ENCODE assay signal across 8 cellular contexts in genomic region chr15:71115567-71116351, GRCh38. TPM values are rescaled to one million over a fixed set of nuclear protein-coding genes. Genes with fewer than 3 reads are reported as not detected.
DNase-seq lines count a peak whose midpoint lies in the region; ATAC-seq lines count a peak whose summit lies in the region.

No MANE protein-coding gene starts in this region.

- no peak overlapping the region for H3K27ac Mint-ChIP-seq in activated T-helper 2 cell treated with anti-CD3 and anti-CD28 coated beads, Interferon-gamma antibody, Interleukin-2, Interleukin-4, amounts not matched to agents 10 μg/mL and 5 μg/mL and 100 μg/mL, durations not matched to agents 14 hours and 24 hours and 36 hours

- H3K4me1 Mint-ChIP-seq in activated T-helper 2 cell treated with anti-CD3 and anti-CD28 coated beads, Interferon-gamma antibody, Interleukin-2, Interleukin-4, amounts not matched to agents 10 μg/mL and 5 μg/mL and 100 μg/mL, durations not matched to agents 14 hours and 24 hours and 36 hours (ENCODE audit: low read depth) = peaks cover 8% of the 10 kb centered on the region

- in situ Hi-C loops in Caki2 (cut with HindIII; ENCODE audit: low pct_unique_long_range_greater_than_20kb, low sequenced_read_pairs) = no loop called here

- intact Hi-C loops in activated T-helper 2 cell treated with anti-CD3 and anti-CD28 coated beads, Interferon-gamma antibody, Interleukin-2, Interleukin-4, amounts not matched to agents 10 μg/mL and 5 μg/mL and 100 μg/mL, durations not matched to agents 14 hours and 24 hours and 36 hours (cut with micrococcal nuclease) = loop anchor here (1.0 kb wide), 1 partner anchor 325 kb away; no protein-coding TSS in a partner anchor
- intact Hi-C loops in left cardiac atrium (cut with DNase I) = loop anchor here (2.0 to 10.0 kb wide), 5 partner anchors 37 to 329 kb away; no protein-coding TSS in a partner anchor

- DNase-seq in Caki2 (ENCODE audit: low read depth) (peak; percentile 58), HuH-7 (ENCODE audit: low spot score) (peak; percentile 49), left cardiac atrium (peak; percentile 49), renal cortical epithelial cell (ENCODE audit: low read depth) (peak; percentile 56), NCI-H2029 (lab: John Stamatoyannopoulos, UW) (no peak)
- no peak for DNase-seq in activated T-helper 2 cell treated with anti-CD3 and anti-CD28 coated beads, Interferon-gamma antibody, Interleukin-2, Interleukin-4, amounts not matched to agents 10 μg/mL and 5 μg/mL and 100 μg/mL, durations not matched to agents 14 hours and 24 hours and 36 hours (ENCODE audit: low spot score)
- no peak for DNase-seq in effector CD8-positive, alpha-beta T cell (lab: John Stamatoyannopoulos, UW)

- H3K4me3 Mint-ChIP-seq in activated T-helper 2 cell treated with anti-CD3 and anti-CD28 coated beads, Interferon-gamma antibody, Interleukin-2, Interleukin-4, amounts not matched to agents 10 μg/mL and 5 μg/mL and 100 μg/mL, durations not matched to agents 14 hours and 24 hours and 36 hours (ENCODE audit: low read depth) = peak overlapping the region; percentile 70

- no peaks in the 10 kb centered on the region for H3K9me3 Mint-ChIP-seq in activated T-helper 2 cell treated with anti-CD3 and anti-CD28 coated beads, Interferon-gamma antibody, Interleukin-2, Interleukin-4, amounts not matched to agents 10 μg/mL and 5 μg/mL and 100 μg/mL, durations not matched to agents 14 hours and 24 hours and 36 hours

- peaks cover 37% of the 10 kb centered on the region for H3K27me3 Mint-ChIP-seq in activated T-helper 2 cell treated with anti-CD3 and anti-CD28 coated beads, Interferon-gamma antibody, Interleukin-2, Interleukin-4, amounts not matched to agents 10 μg/mL and 5 μg/mL and 100 μg/mL, durations not matched to agents 14 hours and 24 hours and 36 hours (ENCODE audit: low read depth)

- ATAC-seq in GM21360 (IDR thresholded peaks at IDR 0.05; ENCODE audit: unreplicated experiment) = peak; percentile 38
- ATAC-seq in left cardiac atrium = peak; percentile 72 to 83

- H3K36me3 Mint-ChIP-seq in activated T-helper 2 cell treated with anti-CD3 and anti-CD28 coated beads, Interferon-gamma antibody, Interleukin-2, Interleukin-4, amounts not matched to agents 10 μg/mL and 5 μg/mL and 100 μg/mL, durations not matched to agents 14 hours and 24 hours and 36 hours (ENCODE audit: low read depth) = no peaks in the 10 kb centered on the region

RNA-seq across cellular contexts. Expression of gene THSD4, which starts 0.5 kb away (rescaled TPM):
- 9.0 and 9.8 TPM in 2 replicates for total RNA-seq in Caki2 (2014; rRNA removed; shearing (Covaris generic); ENCODE audit: low replicate concordance)
- 0.07 TPM in 1 of 2 replicates, not detected in the other for total RNA-seq in activated T-helper 2 cell treated with anti-CD3 and anti-CD28 coated beads, Interferon-gamma antibody, Interleukin-2, Interleukin-4, amounts not matched to agents 10 μg/mL and 5 μg/mL and 100 μg/mL, durations not matched to agents 14 hours and 24 hours and 36 hours
- total RNA-seq in left cardiac atrium = 10 to 100 TPM; 39.8 to 68.3 TPM
- 22.6 and 58.6 TPM in 2 replicates for total RNA-seq in renal cortical epithelial cell

Comparison
In these comparisons a context has a peak if more than half of its experiments do, and no peak if none do; other contexts are left out.
1. DNase-seq: peak in Caki2 (single experiment), HuH-7 (single experiment), left cardiac atrium (single experiment) and renal cortical epithelial cell (single experiment); none in activated T-helper 2 cell treated with anti-CD3 and anti-CD28 coated beads, Interferon-gamma antibody, Interleukin-2, Interleukin-4, amounts not matched to agents 10 μg/mL and 5 μg/mL and 100 μg/mL, durations not matched to agents 14 hours and 24 hours and 36 hours (single experiment), effector CD8-positive, alpha-beta T cell (single experiment) and NCI-H2029 (single experiment).